15 cellular contexts compared by ENCODE assay signal in genomic region chr11:86099727-86100320, GRCh38. TPM values are rescaled to one million over a fixed set of nuclear protein-coding genes. Genes with fewer than 3 reads are reported as not detected.
DNase-seq lines count a peak whose midpoint lies in the region; ATAC-seq, FAIRE-seq and TF ChIP-seq lines count a peak whose summit lies in the region.
"Had no signal": no experiment of that assay in that cellular context is flagged by ENCODE, and none has a peak within 500 bp of the region (broad histone marks: within the 10 kb centered on the region; RNA-seq: fewer than 3 reads in every experiment).

No MANE protein-coding gene starts in this region.

- no peak overlapping the region for H3K27ac Mint-ChIP-seq in activated CD4-positive, alpha-beta memory T cell treated with anti-CD3 and anti-CD28 coated beads for 36 hours
- H3K27ac Mint-ChIP-seq in activated CD4-positive, alpha-beta memory T cell treated with anti-CD3 and anti-CD28 coated beads, Interleukin-2, amount 10 ng/mL, durations not matched to agents 7 days and 5 days, result no peak overlapping the region
- H3K27ac Mint-ChIP-seq in nephron progenitor cell, result no peak overlapping the region
- H3K27ac Mint-ChIP-seq: activated naive CD4-positive, alpha-beta T cell treated with anti-CD3 and anti-CD28 coated beads, Interleukin-2, amount 50 U/mL, for 72 hours; T-helper 17 cell had no signal

- peak overlapping the region; percentile 39; the same call in 1 of the 2 replicates for H3K4me2 ChIP-seq in OCI-LY7 (ENCODE audit: low read length)

- H3K27ac ChIP-seq in OCI-LY7 (ENCODE audit: low read depth, low read length, poor library complexity, severe bottlenecking) (no peak overlapping the region), small intestine (ENCODE audit: low read depth in 1 of 2, low read length in 1 of 2) (peak overlapping the region in 1 of 2 donors; percentile 41)
- H3K27ac ChIP-seq: spleen had no signal

- no peaks in the 10 kb centered on the region for H3K4me1 Mint-ChIP-seq in activated CD4-positive, alpha-beta memory T cell treated with anti-CD3 and anti-CD28 coated beads for 36 hours (ENCODE audit: low read depth)
- no peaks in the 10 kb centered on the region for H3K4me1 Mint-ChIP-seq in activated CD4-positive, alpha-beta memory T cell treated with anti-CD3 and anti-CD28 coated beads, Interleukin-2, amount 10 ng/mL, durations not matched to agents 7 days and 5 days
- H3K4me1 Mint-ChIP-seq in nephron progenitor cell, result no peaks in the 10 kb centered on the region
- H3K4me1 Mint-ChIP-seq: T-helper 17 cell had no signal

- 0 out of 2 replicates have a peak overlapping the region, but pooled peaks have one; percentile 33 for H2AFZ ChIP-seq in OCI-LY7 (ENCODE audit: low read length)

- H3K4me3 ChIP-seq in OCI-LY7 (ENCODE audit: low read depth, low read length, poor library complexity, severe bottlenecking) (no peak overlapping the region), epithelial cell of esophagus (ENCODE audit: low read length) (no peak overlapping the region), small intestine (ENCODE audit: low read depth in 1 of 2, low read length in 2 of 2) (no peak overlapping the region)
- H3K4me3 ChIP-seq: spleen had no signal

- H3K27me3 Mint-ChIP-seq in activated CD4-positive, alpha-beta memory T cell treated with anti-CD3 and anti-CD28 coated beads for 36 hours, result peaks cover 2% of the 10 kb centered on the region
- H3K27me3 Mint-ChIP-seq in activated CD4-positive, alpha-beta memory T cell treated with anti-CD3 and anti-CD28 coated beads, Interleukin-2, amount 10 ng/mL, durations not matched to agents 7 days and 5 days, result no peaks in the 10 kb centered on the region
- peaks cover 3% of the 10 kb centered on the region for H3K27me3 Mint-ChIP-seq in nephron progenitor cell (ENCODE audit: low read depth, poor library complexity)

- no peaks in the 10 kb centered on the region for H4K20me1 ChIP-seq in OCI-LY7 (ENCODE audit: insufficient read depth, low read length)

- FAIRE-seq in small intestine (lab: Jason Lieb, UNC), result no peak
- FAIRE-seq: H1 had no signal

- no peaks in the 10 kb centered on the region for H3K9me3 Mint-ChIP-seq in activated CD4-positive, alpha-beta memory T cell treated with anti-CD3 and anti-CD28 coated beads for 36 hours
- H3K9me3 Mint-ChIP-seq in activated CD4-positive, alpha-beta memory T cell treated with anti-CD3 and anti-CD28 coated beads, Interleukin-2, amount 10 ng/mL, durations not matched to agents 7 days and 5 days, result peaks cover 4% of the 10 kb centered on the region
- H3K9me3 Mint-ChIP-seq in nephron progenitor cell, result no peaks in the 10 kb centered on the region

- H3K79me2 ChIP-seq in OCI-LY7 (ENCODE audit: insufficient read depth, low read depth, low read length), result no peaks in the 10 kb centered on the region

- no TSS peak for BruUV-seq in OCI-LY7 (replicated peaks; lab: Mats Ljungman, UMichigan)

- no peaks in the 10 kb centered on the region for H3K27me3 ChIP-seq in small intestine (ENCODE audit: control insufficient read depth in 2 of 2, insufficient read depth in 2 of 2, low read length in 2 of 2)
- H3K27me3 ChIP-seq: spleen had no signal

- ATAC-seq in sciatic nerve, result no peak
- ATAC-seq: activated naive CD4-positive, alpha-beta T cell treated with anti-CD3 and anti-CD28 coated beads, Interleukin-2, amount 50 U/mL, for 72 hours; T-helper 17 cell had no signal

- no peaks in the 10 kb centered on the region for H3K36me3 Mint-ChIP-seq in activated CD4-positive, alpha-beta memory T cell treated with anti-CD3 and anti-CD28 coated beads for 36 hours
- H3K36me3 Mint-ChIP-seq in activated CD4-positive, alpha-beta memory T cell treated with anti-CD3 and anti-CD28 coated beads, Interleukin-2, amount 10 ng/mL, durations not matched to agents 7 days and 5 days (ENCODE audit: low read depth), result no peaks in the 10 kb centered on the region
- H3K36me3 Mint-ChIP-seq in nephron progenitor cell (ENCODE audit: low read depth), result no peaks in the 10 kb centered on the region

- intact Hi-C loops in activated CD4-positive, alpha-beta memory T cell treated with anti-CD3 and anti-CD28 coated beads for 36 hours (cut with micrococcal nuclease), result no loop called here
- intact Hi-C loops in OCI-LY7 (cut with micrococcal nuclease; ENCODE audit: unreplicated experiment), result no loop called here
- intact Hi-C loops in sciatic nerve (cut with DNase I), result no loop called here

- H3K36me3 ChIP-seq in OCI-LY7 (ENCODE audit: insufficient read depth, low read length) (no peaks in the 10 kb centered on the region), small intestine (ENCODE audit: control insufficient read depth in 2 of 2, insufficient read depth in 2 of 2, low read length in 2 of 2) (no peaks in the 10 kb centered on the region)
- H3K36me3 ChIP-seq: spleen had no signal

- no peak overlapping the region for H3K4me3 Mint-ChIP-seq in activated CD4-positive, alpha-beta memory T cell treated with anti-CD3 and anti-CD28 coated beads for 36 hours
- no peak overlapping the region for H3K4me3 Mint-ChIP-seq in activated CD4-positive, alpha-beta memory T cell treated with anti-CD3 and anti-CD28 coated beads, Interleukin-2, amount 10 ng/mL, durations not matched to agents 7 days and 5 days
- no peak overlapping the region for H3K4me3 Mint-ChIP-seq in nephron progenitor cell
- H3K4me3 Mint-ChIP-seq: T-helper 17 cell had no signal

- H3K4me1 ChIP-seq in OCI-LY7 (ENCODE audit: insufficient read depth, low read length, poor library complexity, severe bottlenecking) (no peaks in the 10 kb centered on the region), small intestine (ENCODE audit: control insufficient read depth in 2 of 2, insufficient read depth in 1 of 2, low read depth in 1 of 2, low read length in 1 of 2) (no peaks in the 10 kb centered on the region)
- H3K4me1 ChIP-seq: spleen had no signal

- TF ChIP-seq CTCF in OCI-LY7 (conservative IDR thresholded peaks at IDR 0.05; ENCODE audit: low read length) (no peak), epithelial cell of esophagus (IDR thresholded peaks at IDR 0.05; ENCODE audit: insufficient read depth, low read depth, low read length, missing control alignments) (no peak), nephron progenitor cell (IDR thresholded peaks at IDR 0.05) (no peak)

- DNase-seq in activated CD4-positive, alpha-beta memory T cell treated with anti-CD3 and anti-CD28 coated beads for 36 hours, result peak; percentile 20
- DNase-seq in activated CD4-positive, alpha-beta memory T cell treated with anti-CD3 and anti-CD28 coated beads, Interleukin-2, amount 10 ng/mL, durations not matched to agents 7 days and 5 days, result no peak
- DNase-seq in OCI-LY7 (ENCODE audit: low spot score) (peak; percentile 33), epithelial cell of esophagus (ENCODE audit: low read depth) (peak; percentile 99), small intestine (peak; percentile 76), nephron progenitor cell (no peak), sciatic nerve (ENCODE audit: low spot score) (no peak), activated gamma-delta T cell (lab: John Stamatoyannopoulos, UW) (no peak)
- DNase-seq: DMS79 treated with DMSO at 0.1 percent for 48 hours, glutamatergic neuron, NCI-H146, spleen, T-helper 17 cell had no signal

- POLR2A ChIA-PET in activated CD4-positive, alpha-beta memory T cell treated with anti-CD3 and anti-CD28 coated beads for 36 hours (lab: Charles Lee), result interaction anchor here (0.7 kb wide), 1 partner anchor 8 kb away, joined by 3 read pairs; no protein-coding TSS in a partner anchor
- POLR2A ChIA-PET in activated CD4-positive, alpha-beta memory T cell treated with anti-CD3 and anti-CD28 coated beads, Interleukin-2, amount 10 ng/mL, durations not matched to agents 7 days and 5 days (lab: Charles Lee), result no interaction called here
- POLR2A ChIA-PET in OCI-LY7 (lab: Charles Lee), result interaction anchor here (0.7 kb wide), 1 partner anchor 8 kb away, joined by 5 read pairs; no protein-coding TSS in a partner anchor

- H3K9me2 ChIP-seq in OCI-LY7 (ENCODE audit: insufficient read depth, low read length), result no peaks in the 10 kb centered on the region

- CTCF ChIA-PET in activated CD4-positive, alpha-beta memory T cell treated with anti-CD3 and anti-CD28 coated beads for 36 hours (lab: Charles Lee), result no interaction called here
- CTCF ChIA-PET in activated CD4-positive, alpha-beta memory T cell treated with anti-CD3 and anti-CD28 coated beads, Interleukin-2, amount 10 ng/mL, durations not matched to agents 7 days and 5 days (lab: Charles Lee), result no interaction called here
- CTCF ChIA-PET in OCI-LY7 (lab: Charles Lee; ENCODE audit: unreplicated experiment), result no interaction called here

- WGBS in small intestine, 3 donors, result 36 to 62% (median 46%) methylated on average over 6 of the region's 6 CpGs

- H3K9me3 ChIP-seq in OCI-LY7 (ENCODE audit: low read length), result no peaks in the 10 kb centered on the region
- H3K9me3 ChIP-seq in small intestine (ENCODE audit: control insufficient read depth, low read depth), result no peaks in the 10 kb centered on the region
- H3K9me3 ChIP-seq: spleen had no signal

RNA-seq across cellular contexts. Expression of gene PICALM, which starts 30.9 kb away (rescaled TPM):
- 10 to 100 TPM; 75.9 to 90.4 TPM for total RNA-seq in activated CD4-positive, alpha-beta memory T cell treated with anti-CD3 and anti-CD28 coated beads for 36 hours
- 100 to 1,000 TPM; 194 to 199 TPM for total RNA-seq in activated CD4-positive, alpha-beta memory T cell treated with anti-CD3 and anti-CD28 coated beads, Interleukin-2, amount 10 ng/mL, durations not matched to agents 7 days and 5 days
- total RNA-seq in OCI-LY7 (2014; rRNA removed; shearing (Covaris generic)), result 77.9 and 84.3 TPM in 2 replicates
- 108 and 110 TPM in 2 replicates for total RNA-seq in OCI-LY7 (2022)
- polyA plus RNA-seq in small intestine, result 100 to 1,000 TPM in 2 of 3 donors, 10 to 100 TPM in 1; 88.8 to 127 (median 106) TPM
- 314 TPM for total RNA-seq in sciatic nerve

Comparison
In these comparisons a context has a peak if more than half of its experiments do, and no peak if none do; other contexts are left out.
1. DNase-seq: peak in activated CD4-positive, alpha-beta memory T cell treated with anti-CD3 and anti-CD28 coated beads for 36 hours (single experiment), OCI-LY7 (single experiment), epithelial cell of esophagus (single experiment) and small intestine (single experiment); none in activated CD4-positive, alpha-beta memory T cell treated with anti-CD3 and anti-CD28 coated beads, Interleukin-2, amount 10 ng/mL, durations not matched to agents 7 days and 5 days (single experiment), nephron progenitor cell (single experiment), sciatic nerve (single experiment) and activated gamma-delta T cell (single experiment).